9 cellular contexts compared by ENCODE assay signal in the genomic region with DNA sequence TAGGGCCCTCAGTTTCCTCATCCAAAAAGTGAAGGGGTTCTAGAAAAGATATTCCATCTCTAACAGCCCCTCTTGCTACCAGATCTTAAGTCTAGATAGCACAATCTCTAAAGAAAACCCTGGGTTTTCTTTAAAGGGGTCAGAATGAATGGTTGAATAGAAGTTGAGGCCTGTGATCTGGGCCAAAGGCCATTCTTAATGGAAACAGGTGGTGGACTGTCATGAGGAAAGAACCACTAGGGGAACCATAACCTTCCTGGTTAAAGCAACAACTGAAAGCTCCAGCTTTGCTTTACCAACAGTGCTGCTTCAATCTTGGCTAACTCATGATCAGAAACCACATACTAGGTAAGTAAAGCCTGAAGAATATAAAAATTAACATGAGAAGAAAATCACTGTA. TPM values are rescaled to one million over a fixed set of nuclear protein-coding genes. Genes with fewer than 3 reads are reported as not detected.
DNase-seq lines count a peak whose midpoint lies in the region; ATAC-seq and TF ChIP-seq lines count a peak whose summit lies in the region.
"Had no signal": no experiment of that assay in that cellular context is flagged by ENCODE, and none has a peak within 500 bp of the region (broad histone marks: within the 10 kb centered on the region; RNA-seq: fewer than 3 reads in every experiment).

No MANE protein-coding gene starts in this region.

- H3K27ac ChIP-seq in esophagus muscularis mucosa (replicated peaks in 1 of 4) (peak overlapping the region; percentile 2 to 94 (median 86)), gastrocnemius medialis (peak overlapping the region; percentile 96 to 99 (median 97))

- H3K36me3 ChIP-seq in esophagus muscularis mucosa, result no peaks in the 10 kb centered on the region
- no peaks in the 10 kb centered on the region for H3K36me3 ChIP-seq in gastrocnemius medialis

- TF ChIP-seq POLR2A in esophagus muscularis mucosa (IDR thresholded peaks at IDR 0.05; ENCODE audit: low read depth) (no peak), gastrocnemius medialis (IDR thresholded peaks at IDR 0.05) (no peak)

- no peaks in the 10 kb centered on the region for H3K27me3 ChIP-seq in esophagus muscularis mucosa
- H3K27me3 ChIP-seq in gastrocnemius medialis, result no peaks in the 10 kb centered on the region

- no peak for TF ChIP-seq EP300 in esophagus muscularis mucosa (IDR thresholded peaks at IDR 0.05)

- H3K4me1 ChIP-seq in esophagus muscularis mucosa, result peaks cover 45 to 68% (median 63%) of the 10 kb centered on the region in 4 donors
- H3K4me1 ChIP-seq in gastrocnemius medialis, result peaks cover 59 to 70% of the 10 kb centered on the region in 2 donors

- DNase-seq in AG09319 (ENCODE audit: extremely low read depth, low read depth) (no peak), GM13977 (ENCODE audit: low spot score) (peak; percentile 47), SK-N-DZ (ENCODE audit: low spot score) (peak; percentile 29), esophagus muscularis mucosa (ENCODE audit: extremely low spot score) (no peak), gastrocnemius medialis (no peak), hypothalamus (lab: John Stamatoyannopoulos, UW) (no peak)

- H3K9me3 ChIP-seq in esophagus muscularis mucosa (no peaks in the 10 kb centered on the region), gastrocnemius medialis (no peaks in the 10 kb centered on the region)

- ATAC-seq in gastrocnemius medialis (peak; percentile 20 to 67), GM18873 (IDR thresholded peaks at IDR 0.05; ENCODE audit: low FRiP score, unreplicated experiment) (no peak), GM18498 (IDR thresholded peaks at IDR 0.05; ENCODE audit: unreplicated experiment) (no peak)

- peak; percentile 33 for TF ChIP-seq CTCF in AG09319 (IDR thresholded peaks at IDR 0.05; ENCODE audit: low read depth, low read length)
- no peak for TF ChIP-seq CTCF in GM13977 (IDR thresholded peaks at IDR 0.05; ENCODE audit: extremely low read depth, insufficient read depth, missing control alignments)
- peak in 1 of 3 experiments; percentile 14 for TF ChIP-seq CTCF in esophagus muscularis mucosa (IDR thresholded peaks at IDR 0.05)
- peak in 4 of 5 experiments; percentile 13 to 35 (median 24) for TF ChIP-seq CTCF in gastrocnemius medialis (IDR thresholded peaks at IDR 0.05 in 4 of 5, conservative IDR thresholded peaks at IDR 0.05 in 1 of 5)

- H3K4me3 ChIP-seq in esophagus muscularis mucosa (peak overlapping the region in 3 of 4 donors; percentile 64 to 95 (median 93)), gastrocnemius medialis (peak overlapping the region; percentile 9 to 93 (median 52))

- in situ Hi-C loops in GM13977 (cut with MboI; ENCODE audit: low pct_unique_long_range_greater_than_20kb, low sequenced_read_pairs, unreplicated experiment), result no loop called here
- in situ Hi-C loops in gastrocnemius medialis (cut with MboI; ENCODE audit: low sequenced_read_pairs in 4 of 4), result no loop called here

- intact Hi-C loops in esophagus muscularis mucosa (cut with DNase I), result loop anchor here (5.0 kb wide), 1 partner anchor 44 kb away; no protein-coding TSS in a partner anchor
- intact Hi-C loops in gastrocnemius medialis (cut with DNase I; ENCODE audit: low total_unique reads), result loop anchor here (5.0 to 10.0 kb wide), 2 partner anchors 49 to 366 kb away; a partner anchor contains a TSS

RNA-seq across cellular contexts. Expression of a gene that starts 1.8 kb away (rescaled TPM):
- 78.8 and 96.8 TPM in 2 replicates for polyA plus RNA-seq in SK-N-DZ (2014; cell fraction: cytosol; rRNA removed)
- 92.1 and 139 TPM in 2 replicates for polyA plus RNA-seq in SK-N-DZ (2014; cell fraction: nucleus; rRNA removed)
- total RNA-seq in esophagus muscularis mucosa, result 100 to 1,000 TPM in 2 of 4 donors, 10 to 100 TPM in 2; 69.6 to 151 (median 99.3) TPM
- total RNA-seq in gastrocnemius medialis, result 100 to 1,000 TPM; 106 to 185 (median 136) TPM

RNA-seq across cellular contexts. Expression of a gene that starts 14.3 kb away (rescaled TPM):
- 78.4 and 80.5 TPM in 2 replicates for polyA plus RNA-seq in SK-N-DZ (2014; cell fraction: cytosol; rRNA removed)
- 49.0 and 59.4 TPM in 2 replicates for polyA plus RNA-seq in SK-N-DZ (2014; cell fraction: nucleus; rRNA removed)
- total RNA-seq in esophagus muscularis mucosa (10 to 100 TPM; 63.0 to 96.4 (median 79.6) TPM), gastrocnemius medialis (10 to 100 TPM; 58.2 to 87.9 (median 79.8) TPM)

RNA-seq across cellular contexts. Expression of a gene that starts 27.7 kb away (rescaled TPM):
- polyA plus RNA-seq in SK-N-DZ (2014; cell fraction: cytosol; rRNA removed), result 31.2 and 39.1 TPM in 2 replicates
- 17.2 and 24.2 TPM in 2 replicates for polyA plus RNA-seq in SK-N-DZ (2014; cell fraction: nucleus; rRNA removed)
- total RNA-seq in esophagus muscularis mucosa (10 to 100 TPM; 18.7 to 31.2 (median 24.8) TPM), gastrocnemius medialis (10 to 100 TPM; 25.0 to 35.6 (median 30.4) TPM)

RNA-seq across cellular contexts. Expression of a gene that starts 27.8 kb away (rescaled TPM):
- 129 and 149 TPM in 2 replicates for polyA plus RNA-seq in SK-N-DZ (2014; cell fraction: cytosol; rRNA removed)
- 156 and 172 TPM in 2 replicates for polyA plus RNA-seq in SK-N-DZ (2014; cell fraction: nucleus; rRNA removed)
- total RNA-seq in esophagus muscularis mucosa (10 to 100 TPM; 53.5 to 76.7 (median 72.0) TPM), gastrocnemius medialis (100 to 1,000 TPM; 143 to 240 (median 194) TPM)

RNA-seq across cellular contexts. Expression of a gene that starts 35.4 kb away (rescaled TPM):
- not detected in 2 replicates for polyA plus RNA-seq in SK-N-DZ (2014; cell fraction: cytosol; rRNA removed)
- 0.44 and 0.66 TPM in 2 replicates for polyA plus RNA-seq in SK-N-DZ (2014; cell fraction: nucleus; rRNA removed)
- total RNA-seq in esophagus muscularis mucosa (under 1 TPM in 2 of 4 donors, not detected in 2; 0.66 to 0.80 TPM), gastrocnemius medialis (not detected)
- total RNA-seq: NCI-H460 had no signal

Comparison
In these comparisons a context has a peak if more than half of its experiments do, and no peak if none do; other contexts are left out.
1. DNase-seq: peak in GM13977 (single experiment) and SK-N-DZ (single experiment); none in AG09319 (single experiment), esophagus muscularis mucosa (single experiment), gastrocnemius medialis (0 of 2) and hypothalamus (0 of 51).
2. ATAC-seq: peak in gastrocnemius medialis (2 of 2); none in GM18873 (single experiment) and GM18498 (single experiment).